ENCODE assay signal across 1 cellular context in genomic region chr22:42648368-42649260, GRCh38.
A peak's percentile ranks its signal among the peaks of the same experiment; 100 is the strongest.
TF ChIP-seq lines count a peak whose summit lies in the region.

No MANE protein-coding gene starts in this region.

TF ChIP-seq in GM12878, 131 proteins besides CTCF, POLR2A, EP300 and RAD21 (continued from another document and continues in another):
- no peak for TF ChIP-seq ZBTB4 (CRISPR knock-in tag; IDR thresholded peaks at IDR 0.05)
- TF ChIP-seq RAD51 (IDR thresholded peaks at IDR 0.05) = no peak
- TF ChIP-seq SP1 (IDR thresholded peaks at IDR 0.05; ENCODE audit: low read depth, low read length) = no peak
- no peak for TF ChIP-seq PAX5 (IDR thresholded peaks at IDR 0.05; ENCODE audit: borderline replicate concordance, low read depth, low read length)
- peak; percentile 60; the same call in 1 of the 2 replicates for TF ChIP-seq CREB1 (IDR thresholded peaks at IDR 0.05; ENCODE audit: low read depth)
- peak; percentile 98 for TF ChIP-seq HDGF (IDR thresholded peaks at IDR 0.05)
- no peak for TF ChIP-seq YBX1 (IDR thresholded peaks at IDR 0.05)
- TF ChIP-seq SUPT20H (IDR thresholded peaks at IDR 0.05; ENCODE audit: borderline replicate concordance, control insufficient read depth, low read depth, low read length) = no peak
- TF ChIP-seq, protein P1, sequence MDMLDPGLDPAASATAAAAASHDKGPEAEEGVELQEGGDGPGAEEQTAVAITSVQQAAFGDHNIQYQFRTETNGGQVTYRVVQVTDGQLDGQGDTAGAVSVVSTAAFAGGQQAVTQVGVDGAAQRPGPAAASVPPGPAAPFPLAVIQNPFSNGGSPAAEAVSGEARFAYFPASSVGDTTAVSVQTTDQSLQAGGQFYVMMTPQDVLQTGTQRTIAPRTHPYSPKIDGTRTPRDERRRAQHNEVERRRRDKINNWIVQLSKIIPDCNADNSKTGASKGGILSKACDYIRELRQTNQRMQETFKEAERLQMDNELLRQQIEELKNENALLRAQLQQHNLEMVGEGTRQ (IDR thresholded peaks at IDR 0.05; ENCODE audit: borderline replicate concordance, low read depth, low read length) = no peak
- 0 out of 2 replicates have a peak, but pooled peaks have one; percentile 14 for TF ChIP-seq TARDBP (IDR thresholded peaks at IDR 0.05; ENCODE audit: borderline replicate concordance)
- peak; percentile 66; the same call in 1 of the 2 replicates for TF ChIP-seq POLR2AphosphoS5 (IDR thresholded peaks at IDR 0.05; ENCODE audit: low read length)
- TF ChIP-seq, protein P2, sequence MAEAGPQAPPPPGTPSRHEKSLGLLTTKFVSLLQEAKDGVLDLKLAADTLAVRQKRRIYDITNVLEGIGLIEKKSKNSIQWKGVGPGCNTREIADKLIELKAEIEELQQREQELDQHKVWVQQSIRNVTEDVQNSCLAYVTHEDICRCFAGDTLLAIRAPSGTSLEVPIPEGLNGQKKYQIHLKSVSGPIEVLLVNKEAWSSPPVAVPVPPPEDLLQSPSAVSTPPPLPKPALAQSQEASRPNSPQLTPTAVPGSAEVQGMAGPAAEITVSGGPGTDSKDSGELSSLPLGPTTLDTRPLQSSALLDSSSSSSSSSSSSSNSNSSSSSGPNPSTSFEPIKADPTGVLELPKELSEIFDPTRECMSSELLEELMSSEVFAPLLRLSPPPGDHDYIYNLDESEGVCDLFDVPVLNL (IDR thresholded peaks at IDR 0.05; ENCODE audit: low read depth, low read length) = no peak
- TF ChIP-seq GABPA (IDR thresholded peaks at IDR 0.05; ENCODE audit: low read depth) = no peak
- TF ChIP-seq ESRRA (IDR thresholded peaks at IDR 0.05; ENCODE audit: low read length) = no peak
- TF ChIP-seq ZBTB11 (CRISPR knock-in tag; IDR thresholded peaks at IDR 0.05) = no peak
- TF ChIP-seq SRF (IDR thresholded peaks at IDR 0.05; ENCODE audit: low read depth in 2 of 2, low read length in 2 of 2) = no peak
- TF ChIP-seq, protein P3, sequence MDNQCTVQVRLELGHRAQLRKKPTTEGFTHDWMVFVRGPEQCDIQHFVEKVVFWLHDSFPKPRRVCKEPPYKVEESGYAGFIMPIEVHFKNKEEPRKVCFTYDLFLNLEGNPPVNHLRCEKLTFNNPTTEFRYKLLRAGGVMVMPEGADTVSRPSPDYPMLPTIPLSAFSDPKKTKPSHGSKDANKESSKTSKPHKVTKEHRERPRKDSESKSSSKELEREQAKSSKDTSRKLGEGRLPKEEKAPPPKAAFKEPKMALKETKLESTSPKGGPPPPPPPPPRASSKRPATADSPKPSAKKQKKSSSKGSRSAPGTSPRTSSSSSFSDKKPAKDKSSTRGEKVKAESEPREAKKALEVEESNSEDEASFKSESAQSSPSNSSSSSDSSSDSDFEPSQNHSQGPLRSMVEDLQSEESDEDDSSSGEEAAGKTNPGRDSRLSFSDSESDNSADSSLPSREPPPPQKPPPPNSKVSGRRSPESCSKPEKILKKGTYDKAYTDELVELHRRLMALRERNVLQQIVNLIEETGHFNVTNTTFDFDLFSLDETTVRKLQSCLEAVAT (IDR thresholded peaks at IDR 0.05) = peak; percentile 63; the same call in 1 of the 2 replicates
- TF ChIP-seq NFXL1 (IDR thresholded peaks at IDR 0.05; ENCODE audit: borderline replicate concordance) = no peak
- TF ChIP-seq, protein P4, sequence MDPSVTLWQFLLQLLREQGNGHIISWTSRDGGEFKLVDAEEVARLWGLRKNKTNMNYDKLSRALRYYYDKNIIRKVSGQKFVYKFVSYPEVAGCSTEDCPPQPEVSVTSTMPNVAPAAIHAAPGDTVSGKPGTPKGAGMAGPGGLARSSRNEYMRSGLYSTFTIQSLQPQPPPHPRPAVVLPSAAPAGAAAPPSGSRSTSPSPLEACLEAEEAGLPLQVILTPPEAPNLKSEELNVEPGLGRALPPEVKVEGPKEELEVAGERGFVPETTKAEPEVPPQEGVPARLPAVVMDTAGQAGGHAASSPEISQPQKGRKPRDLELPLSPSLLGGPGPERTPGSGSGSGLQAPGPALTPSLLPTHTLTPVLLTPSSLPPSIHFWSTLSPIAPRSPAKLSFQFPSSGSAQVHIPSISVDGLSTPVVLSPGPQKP (IDR thresholded peaks at IDR 0.05; ENCODE audit: low read depth, low read length) = no peak
- peak; percentile 46; the same call in 1 of the 2 replicates for TF ChIP-seq DPF2 (IDR thresholded peaks at IDR 0.05)
- peak; percentile 21; the same call in 1 of the 2 replicates for TF ChIP-seq RUNX3 (IDR thresholded peaks at IDR 0.05; ENCODE audit: low read length)
- TF ChIP-seq PRDM15 (CRISPR knock-in tag; IDR thresholded peaks at IDR 0.05) = no peak
- no peak for TF ChIP-seq RFX5 (IDR thresholded peaks at IDR 0.05; ENCODE audit: low read depth, low read length)
- peak; percentile 50 for TF ChIP-seq MXI1 (IDR thresholded peaks at IDR 0.05; ENCODE audit: low read depth, low read length)
- TF ChIP-seq EGR1 (IDR thresholded peaks at IDR 0.05; ENCODE audit: borderline replicate concordance in 1 of 2, low read depth in 2 of 2, low read length in 2 of 2) = no peak
- no peak for TF ChIP-seq CHD4 (IDR thresholded peaks at IDR 0.05)
- no peak for TF ChIP-seq LARP7 (IDR thresholded peaks at IDR 0.05)
- no peak for TF ChIP-seq EZH2 (IDR thresholded peaks at IDR 0.05; ENCODE audit: borderline replicate concordance, control insufficient read depth, low read depth, low read length)
- TF ChIP-seq CBX3 (IDR thresholded peaks at IDR 0.05; ENCODE audit: borderline replicate concordance, low read depth) = no peak
- TF ChIP-seq TAF1 (IDR thresholded peaks at IDR 0.05; ENCODE audit: borderline replicate concordance, low read depth, low read length) = no peak
- no peak for TF ChIP-seq FOS (IDR thresholded peaks at IDR 0.05; ENCODE audit: borderline replicate concordance, extremely low read depth, insufficient read length)
- no peak for TF ChIP-seq KLF5 (IDR thresholded peaks at IDR 0.05; ENCODE audit: partially characterized antibody)
- TF ChIP-seq, protein P5, sequence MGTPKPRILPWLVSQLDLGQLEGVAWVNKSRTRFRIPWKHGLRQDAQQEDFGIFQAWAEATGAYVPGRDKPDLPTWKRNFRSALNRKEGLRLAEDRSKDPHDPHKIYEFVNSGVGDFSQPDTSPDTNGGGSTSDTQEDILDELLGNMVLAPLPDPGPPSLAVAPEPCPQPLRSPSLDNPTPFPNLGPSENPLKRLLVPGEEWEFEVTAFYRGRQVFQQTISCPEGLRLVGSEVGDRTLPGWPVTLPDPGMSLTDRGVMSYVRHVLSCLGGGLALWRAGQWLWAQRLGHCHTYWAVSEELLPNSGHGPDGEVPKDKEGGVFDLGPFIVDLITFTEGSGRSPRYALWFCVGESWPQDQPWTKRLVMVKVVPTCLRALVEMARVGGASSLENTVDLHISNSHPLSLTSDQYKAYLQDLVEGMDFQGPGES (IDR thresholded peaks at IDR 0.05) = no peak
- no peak for TF ChIP-seq MAX (IDR thresholded peaks at IDR 0.05; ENCODE audit: low read depth, low read length)
- TF ChIP-seq ZNF207 (IDR thresholded peaks at IDR 0.05; ENCODE audit: borderline replicate concordance) = no peak
- TF ChIP-seq, protein P6, sequence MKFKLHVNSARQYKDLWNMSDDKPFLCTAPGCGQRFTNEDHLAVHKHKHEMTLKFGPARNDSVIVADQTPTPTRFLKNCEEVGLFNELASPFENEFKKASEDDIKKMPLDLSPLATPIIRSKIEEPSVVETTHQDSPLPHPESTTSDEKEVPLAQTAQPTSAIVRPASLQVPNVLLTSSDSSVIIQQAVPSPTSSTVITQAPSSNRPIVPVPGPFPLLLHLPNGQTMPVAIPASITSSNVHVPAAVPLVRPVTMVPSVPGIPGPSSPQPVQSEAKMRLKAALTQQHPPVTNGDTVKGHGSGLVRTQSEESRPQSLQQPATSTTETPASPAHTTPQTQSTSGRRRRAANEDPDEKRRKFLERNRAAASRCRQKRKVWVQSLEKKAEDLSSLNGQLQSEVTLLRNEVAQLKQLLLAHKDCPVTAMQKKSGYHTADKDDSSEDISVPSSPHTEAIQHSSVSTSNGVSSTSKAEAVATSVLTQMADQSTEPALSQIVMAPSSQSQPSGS (IDR thresholded peaks at IDR 0.05; ENCODE audit: low read length) = no peak
- 0 out of 2 replicates have a peak, but pooled peaks have one; percentile 22 for TF ChIP-seq CHD2 (IDR thresholded peaks at IDR 0.05; ENCODE audit: borderline replicate concordance, low read depth, low read length)
- no peak for TF ChIP-seq SUZ12 (IDR thresholded peaks at IDR 0.05; ENCODE audit: unreplicated experiment)
- TF ChIP-seq PAX8 (IDR thresholded peaks at IDR 0.05) = no peak
- TF ChIP-seq BMI1 (IDR thresholded peaks at IDR 0.05; ENCODE audit: borderline replicate concordance) = no peak
- TF ChIP-seq YY1 (IDR thresholded peaks at IDR 0.05; ENCODE audit: low read depth, low read length) = no peak
- TF ChIP-seq MYC (IDR thresholded peaks at IDR 0.05; ENCODE audit: insufficient read depth, insufficient read length, insufficient replicate concordance, low read length, severe bottlenecking) = peak; percentile 64
- TF ChIP-seq SIX5 (IDR thresholded peaks at IDR 0.05; ENCODE audit: low read depth, low read length, severe bottlenecking) = no peak
- TF ChIP-seq ZZZ3 (IDR thresholded peaks at IDR 0.05; ENCODE audit: control insufficient read depth, insufficient read length, low read depth) = no peak
- no peak for TF ChIP-seq CEBPB (IDR thresholded peaks at IDR 0.05; ENCODE audit: borderline replicate concordance in 1 of 2, low read depth in 2 of 2, low read length in 2 of 2)
- TF ChIP-seq NFYA (IDR thresholded peaks at IDR 0.05; ENCODE audit: borderline replicate concordance, low read depth, low read length) = no peak
- 0 out of 2 replicates have a peak, but pooled peaks have one; percentile 8 for TF ChIP-seq SIN3A (IDR thresholded peaks at IDR 0.05; ENCODE audit: low read depth, low read length)
- no peak for TF ChIP-seq ETV6 (conservative IDR thresholded peaks at IDR 0.05 in 1 of 2, IDR thresholded peaks at IDR 0.05 in 1 of 2; ENCODE audit: borderline replicate concordance in 1 of 2, low read depth in 1 of 2)
